Comparison of ENCODE assay signal across 1 cellular context in the genomic region with DNA sequence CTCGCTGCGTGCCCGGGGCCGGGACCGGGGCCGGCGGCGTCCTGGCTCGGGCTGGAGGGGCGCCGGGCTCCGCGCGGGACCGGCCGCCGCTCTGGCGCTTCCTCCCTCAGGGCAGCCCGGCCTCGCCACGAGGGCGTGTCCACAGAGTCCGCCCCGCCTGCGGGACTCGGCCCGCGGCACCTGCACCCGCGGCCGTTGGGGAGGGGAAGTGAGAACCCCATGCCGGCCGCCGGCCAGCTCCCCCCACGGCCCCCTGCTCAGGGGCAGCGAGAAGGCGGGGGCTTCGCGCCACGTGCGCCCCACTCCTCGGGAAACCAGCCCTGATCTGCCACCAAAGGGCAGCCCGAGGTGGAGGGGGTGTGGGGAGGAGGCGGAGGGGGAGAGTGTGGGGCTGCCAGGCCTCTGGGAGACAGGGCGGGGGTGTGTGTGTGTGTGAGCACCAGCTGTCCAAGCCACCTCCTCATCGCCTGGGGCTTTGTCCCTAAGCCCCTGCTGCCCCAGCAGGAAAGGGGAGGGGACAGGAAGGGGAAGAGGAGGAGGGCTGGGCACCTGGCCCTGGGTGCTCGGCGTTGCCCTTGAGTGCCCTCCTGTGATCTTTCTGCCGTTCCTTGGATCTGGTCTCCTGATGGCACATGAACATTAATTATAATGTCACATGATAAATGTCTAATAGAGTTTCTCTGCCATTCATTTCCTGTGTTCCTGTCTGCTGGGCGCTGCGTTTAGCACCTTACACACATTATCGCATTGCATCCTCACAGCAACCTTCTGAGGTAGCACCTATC.
TF ChIP-seq lines count a peak whose summit lies in the region.

A gene with protein sequence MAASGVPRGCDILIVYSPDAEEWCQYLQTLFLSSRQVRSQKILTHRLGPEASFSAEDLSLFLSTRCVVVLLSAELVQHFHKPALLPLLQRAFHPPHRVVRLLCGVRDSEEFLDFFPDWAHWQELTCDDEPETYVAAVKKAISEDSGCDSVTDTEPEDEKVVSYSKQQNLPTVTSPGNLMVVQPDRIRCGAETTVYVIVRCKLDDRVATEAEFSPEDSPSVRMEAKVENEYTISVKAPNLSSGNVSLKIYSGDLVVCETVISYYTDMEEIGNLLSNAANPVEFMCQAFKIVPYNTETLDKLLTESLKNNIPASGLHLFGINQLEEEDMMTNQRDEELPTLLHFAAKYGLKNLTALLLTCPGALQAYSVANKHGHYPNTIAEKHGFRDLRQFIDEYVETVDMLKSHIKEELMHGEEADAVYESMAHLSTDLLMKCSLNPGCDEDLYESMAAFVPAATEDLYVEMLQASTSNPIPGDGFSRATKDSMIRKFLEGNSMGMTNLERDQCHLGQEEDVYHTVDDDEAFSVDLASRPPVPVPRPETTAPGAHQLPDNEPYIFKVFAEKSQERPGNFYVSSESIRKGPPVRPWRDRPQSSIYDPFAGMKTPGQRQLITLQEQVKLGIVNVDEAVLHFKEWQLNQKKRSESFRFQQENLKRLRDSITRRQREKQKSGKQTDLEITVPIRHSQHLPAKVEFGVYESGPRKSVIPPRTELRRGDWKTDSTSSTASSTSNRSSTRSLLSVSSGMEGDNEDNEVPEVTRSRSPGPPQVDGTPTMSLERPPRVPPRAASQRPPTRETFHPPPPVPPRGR (minus strand): TSS at position 93 of the 785 bp plus-strand sequence. CDS start 120 bp downstream, outside the sequence.

TF ChIP-seq in HepG2, 621 proteins besides CTCF, POLR2A, EP300 and RAD21 (continued from another document and continues in another):
- TF ChIP-seq, protein P1, sequence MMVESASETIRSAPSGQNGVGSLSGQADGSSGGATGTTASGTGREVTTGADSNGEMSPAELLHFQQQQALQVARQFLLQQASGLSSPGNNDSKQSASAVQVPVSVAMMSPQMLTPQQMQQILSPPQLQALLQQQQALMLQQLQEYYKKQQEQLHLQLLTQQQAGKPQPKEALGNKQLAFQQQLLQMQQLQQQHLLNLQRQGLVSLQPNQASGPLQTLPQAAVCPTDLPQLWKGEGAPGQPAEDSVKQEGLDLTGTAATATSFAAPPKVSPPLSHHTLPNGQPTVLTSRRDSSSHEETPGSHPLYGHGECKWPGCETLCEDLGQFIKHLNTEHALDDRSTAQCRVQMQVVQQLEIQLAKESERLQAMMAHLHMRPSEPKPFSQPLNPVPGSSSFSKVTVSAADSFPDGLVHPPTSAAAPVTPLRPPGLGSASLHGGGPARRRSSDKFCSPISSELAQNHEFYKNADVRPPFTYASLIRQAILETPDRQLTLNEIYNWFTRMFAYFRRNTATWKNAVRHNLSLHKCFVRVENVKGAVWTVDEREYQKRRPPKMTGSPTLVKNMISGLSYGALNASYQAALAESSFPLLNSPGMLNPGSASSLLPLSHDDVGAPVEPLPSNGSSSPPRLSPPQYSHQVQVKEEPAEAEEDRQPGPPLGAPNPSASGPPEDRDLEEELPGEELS (CRISPR knock-in tag; IDR thresholded peaks at IDR 0.05), result peak; percentile 34; the same call in 1 of the 2 replicates
- TF ChIP-seq ZNF703 (CRISPR knock-in tag; IDR thresholded peaks at IDR 0.05; ENCODE audit: borderline replicate concordance) (0 out of 2 replicates have a peak, but pooled peaks have one; percentile 18), ETV5 (CRISPR knock-in tag; IDR thresholded peaks at IDR 0.05; ENCODE audit: borderline replicate concordance) (peak; percentile 40; the same call in 1 of the 2 replicates), ZNF782 (CRISPR knock-in tag; IDR thresholded peaks at IDR 0.05; ENCODE audit: borderline replicate concordance) (no peak), DMAP1 (CRISPR knock-in tag; IDR thresholded peaks at IDR 0.05) (no peak), SAP130 (CRISPR knock-in tag; IDR thresholded peaks at IDR 0.05; ENCODE audit: low read depth) (peak; percentile 26; the same call in 1 of the 2 replicates), ZNF292 (CRISPR knock-in tag; IDR thresholded peaks at IDR 0.05; ENCODE audit: borderline replicate concordance, low read depth) (0 out of 2 replicates have a peak, but pooled peaks have one; percentile 23), FOXA3 (CRISPR knock-in tag; IDR thresholded peaks at IDR 0.05) (no peak), GABPB1 (CRISPR knock-in tag; IDR thresholded peaks at IDR 0.05) (peak; percentile 63), ZNF678 (CRISPR knock-in tag; IDR thresholded peaks at IDR 0.05) (no peak), KDM2A (CRISPR knock-in tag; IDR thresholded peaks at IDR 0.05; ENCODE audit: borderline replicate concordance, low read depth) (peak; percentile 24; the same call in 1 of the 2 replicates), RBFOX2 (IDR thresholded peaks at IDR 0.05; ENCODE audit: low read depth, low read length) (0 out of 2 replicates have a peak, but pooled peaks have one; percentile 28), GZF1 (CRISPR knock-in tag; IDR thresholded peaks at IDR 0.05) (0 out of 2 replicates have a peak, but pooled peaks have one; percentile 19), SALL2 (CRISPR knock-in tag; IDR thresholded peaks at IDR 0.05) (peak; percentile 58; the same call in 1 of the 2 replicates), MEIS2 (CRISPR knock-in tag; IDR thresholded peaks at IDR 0.05) (peak; percentile 38; the same call in 1 of the 2 replicates), HNRNPL (IDR thresholded peaks at IDR 0.05; ENCODE audit: low read depth, low read length) (0 out of 2 replicates have a peak, but pooled peaks have one; percentile 33), STAG1 (CRISPR knock-in tag; IDR thresholded peaks at IDR 0.05) (no peak), HDAC1 (CRISPR knock-in tag; IDR thresholded peaks at IDR 0.05) (0 out of 2 replicates have a peak, but pooled peaks have one; percentile 5), ZNF674 (CRISPR knock-in tag; IDR thresholded peaks at IDR 0.05; ENCODE audit: low read depth) (no peak), ZNF557 (CRISPR knock-in tag; IDR thresholded peaks at IDR 0.05) (no peak), ZFY (CRISPR knock-in tag; IDR thresholded peaks at IDR 0.05) (peak; percentile 37; the same call in 1 of the 2 replicates), ZNF607 (CRISPR knock-in tag; IDR thresholded peaks at IDR 0.05; ENCODE audit: borderline replicate concordance) (peak; percentile 21; the same call in 1 of the 2 replicates), NFE2 (CRISPR knock-in tag; IDR thresholded peaks at IDR 0.05) (no peak), ZMYM3 (CRISPR knock-in tag; IDR thresholded peaks at IDR 0.05) (0 out of 2 replicates have a peak, but pooled peaks have one; percentile 23), SP5 (CRISPR knock-in tag; IDR thresholded peaks at IDR 0.05; ENCODE audit: borderline replicate concordance, low read depth) (peak; percentile 17; the same call in 1 of the 2 replicates), ZNF263 (CRISPR knock-in tag; IDR thresholded peaks at IDR 0.05) (peak; percentile 10; the same call in 1 of the 2 replicates)
- TF ChIP-seq, protein P2, sequence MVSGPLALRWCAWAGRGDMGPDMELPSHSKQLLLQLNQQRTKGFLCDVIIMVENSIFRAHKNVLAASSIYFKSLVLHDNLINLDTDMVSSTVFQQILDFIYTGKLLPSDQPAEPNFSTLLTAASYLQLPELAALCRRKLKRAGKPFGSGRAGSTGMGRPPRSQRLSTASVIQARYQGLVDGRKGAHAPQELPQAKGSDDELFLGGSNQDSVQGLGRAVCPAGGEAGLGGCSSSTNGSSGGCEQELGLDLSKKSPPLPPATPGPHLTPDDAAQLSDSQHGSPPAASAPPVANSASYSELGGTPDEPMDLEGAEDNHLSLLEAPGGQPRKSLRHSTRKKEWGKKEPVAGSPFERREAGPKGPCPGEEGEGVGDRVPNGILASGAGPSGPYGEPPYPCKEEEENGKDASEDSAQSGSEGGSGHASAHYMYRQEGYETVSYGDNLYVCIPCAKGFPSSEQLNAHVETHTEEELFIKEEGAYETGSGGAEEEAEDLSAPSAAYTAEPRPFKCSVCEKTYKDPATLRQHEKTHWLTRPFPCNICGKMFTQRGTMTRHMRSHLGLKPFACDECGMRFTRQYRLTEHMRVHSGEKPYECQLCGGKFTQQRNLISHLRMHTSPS (CRISPR knock-in tag; IDR thresholded peaks at IDR 0.05; ENCODE audit: low read depth), result 0 out of 2 replicates have a peak, but pooled peaks have one; percentile 53
- TF ChIP-seq, protein P3, sequence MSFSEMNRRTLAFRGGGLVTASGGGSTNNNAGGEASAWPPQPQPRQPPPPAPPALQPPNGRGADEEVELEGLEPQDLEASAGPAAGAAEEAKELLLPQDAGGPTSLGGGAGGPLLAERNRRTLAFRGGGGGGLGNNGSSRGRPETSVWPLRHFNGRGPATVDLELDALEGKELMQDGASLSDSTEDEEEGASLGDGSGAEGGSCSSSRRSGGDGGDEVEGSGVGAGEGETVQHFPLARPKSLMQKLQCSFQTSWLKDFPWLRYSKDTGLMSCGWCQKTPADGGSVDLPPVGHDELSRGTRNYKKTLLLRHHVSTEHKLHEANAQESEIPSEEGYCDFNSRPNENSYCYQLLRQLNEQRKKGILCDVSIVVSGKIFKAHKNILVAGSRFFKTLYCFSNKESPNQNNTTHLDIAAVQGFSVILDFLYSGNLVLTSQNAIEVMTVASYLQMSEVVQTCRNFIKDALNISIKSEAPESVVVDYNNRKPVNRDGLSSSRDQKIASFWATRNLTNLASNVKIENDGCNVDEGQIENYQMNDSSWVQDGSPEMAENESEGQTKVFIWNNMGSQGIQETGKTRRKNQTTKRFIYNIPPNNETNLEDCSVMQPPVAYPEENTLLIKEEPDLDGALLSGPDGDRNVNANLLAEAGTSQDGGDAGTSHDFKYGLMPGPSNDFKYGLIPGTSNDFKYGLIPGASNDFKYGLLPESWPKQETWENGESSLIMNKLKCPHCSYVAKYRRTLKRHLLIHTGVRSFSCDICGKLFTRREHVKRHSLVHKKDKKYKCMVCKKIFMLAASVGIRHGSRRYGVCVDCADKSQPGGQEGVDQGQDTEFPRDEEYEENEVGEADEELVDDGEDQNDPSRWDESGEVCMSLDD (CRISPR knock-in tag; IDR thresholded peaks at IDR 0.05; ENCODE audit: borderline replicate concordance), result 0 out of 2 replicates have a peak, but pooled peaks have one; percentile 42
- TF ChIP-seq, protein P4, sequence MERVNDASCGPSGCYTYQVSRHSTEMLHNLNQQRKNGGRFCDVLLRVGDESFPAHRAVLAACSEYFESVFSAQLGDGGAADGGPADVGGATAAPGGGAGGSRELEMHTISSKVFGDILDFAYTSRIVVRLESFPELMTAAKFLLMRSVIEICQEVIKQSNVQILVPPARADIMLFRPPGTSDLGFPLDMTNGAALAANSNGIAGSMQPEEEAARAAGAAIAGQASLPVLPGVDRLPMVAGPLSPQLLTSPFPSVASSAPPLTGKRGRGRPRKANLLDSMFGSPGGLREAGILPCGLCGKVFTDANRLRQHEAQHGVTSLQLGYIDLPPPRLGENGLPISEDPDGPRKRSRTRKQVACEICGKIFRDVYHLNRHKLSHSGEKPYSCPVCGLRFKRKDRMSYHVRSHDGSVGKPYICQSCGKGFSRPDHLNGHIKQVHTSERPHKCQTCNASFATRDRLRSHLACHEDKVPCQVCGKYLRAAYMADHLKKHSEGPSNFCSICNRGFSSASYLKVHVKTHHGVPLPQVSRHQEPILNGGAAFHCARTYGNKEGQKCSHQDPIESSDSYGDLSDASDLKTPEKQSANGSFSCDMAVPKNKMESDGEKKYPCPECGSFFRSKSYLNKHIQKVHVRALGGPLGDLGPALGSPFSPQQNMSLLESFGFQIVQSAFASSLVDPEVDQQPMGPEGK (CRISPR knock-in tag; IDR thresholded peaks at IDR 0.05), result peak; percentile 67; the same call in 1 of the 2 replicates
- TF ChIP-seq, protein P5, sequence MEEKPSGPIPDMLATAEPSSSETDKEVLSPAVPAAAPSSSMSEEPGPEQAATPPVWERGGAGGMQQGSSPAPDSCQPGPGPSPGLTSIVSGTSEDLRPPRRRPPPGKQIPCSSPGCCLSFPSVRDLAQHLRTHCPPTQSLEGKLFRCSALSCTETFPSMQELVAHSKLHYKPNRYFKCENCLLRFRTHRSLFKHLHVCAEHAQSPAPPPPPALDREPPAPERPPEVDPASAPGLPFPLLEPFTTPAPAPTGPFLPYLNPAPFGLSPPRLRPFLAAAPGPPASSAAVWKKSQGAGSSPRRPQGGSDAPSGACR (CRISPR knock-in tag; IDR thresholded peaks at IDR 0.05), result peak; percentile 65; the same call in 1 of the 2 replicates
- TF ChIP-seq, protein P6, sequence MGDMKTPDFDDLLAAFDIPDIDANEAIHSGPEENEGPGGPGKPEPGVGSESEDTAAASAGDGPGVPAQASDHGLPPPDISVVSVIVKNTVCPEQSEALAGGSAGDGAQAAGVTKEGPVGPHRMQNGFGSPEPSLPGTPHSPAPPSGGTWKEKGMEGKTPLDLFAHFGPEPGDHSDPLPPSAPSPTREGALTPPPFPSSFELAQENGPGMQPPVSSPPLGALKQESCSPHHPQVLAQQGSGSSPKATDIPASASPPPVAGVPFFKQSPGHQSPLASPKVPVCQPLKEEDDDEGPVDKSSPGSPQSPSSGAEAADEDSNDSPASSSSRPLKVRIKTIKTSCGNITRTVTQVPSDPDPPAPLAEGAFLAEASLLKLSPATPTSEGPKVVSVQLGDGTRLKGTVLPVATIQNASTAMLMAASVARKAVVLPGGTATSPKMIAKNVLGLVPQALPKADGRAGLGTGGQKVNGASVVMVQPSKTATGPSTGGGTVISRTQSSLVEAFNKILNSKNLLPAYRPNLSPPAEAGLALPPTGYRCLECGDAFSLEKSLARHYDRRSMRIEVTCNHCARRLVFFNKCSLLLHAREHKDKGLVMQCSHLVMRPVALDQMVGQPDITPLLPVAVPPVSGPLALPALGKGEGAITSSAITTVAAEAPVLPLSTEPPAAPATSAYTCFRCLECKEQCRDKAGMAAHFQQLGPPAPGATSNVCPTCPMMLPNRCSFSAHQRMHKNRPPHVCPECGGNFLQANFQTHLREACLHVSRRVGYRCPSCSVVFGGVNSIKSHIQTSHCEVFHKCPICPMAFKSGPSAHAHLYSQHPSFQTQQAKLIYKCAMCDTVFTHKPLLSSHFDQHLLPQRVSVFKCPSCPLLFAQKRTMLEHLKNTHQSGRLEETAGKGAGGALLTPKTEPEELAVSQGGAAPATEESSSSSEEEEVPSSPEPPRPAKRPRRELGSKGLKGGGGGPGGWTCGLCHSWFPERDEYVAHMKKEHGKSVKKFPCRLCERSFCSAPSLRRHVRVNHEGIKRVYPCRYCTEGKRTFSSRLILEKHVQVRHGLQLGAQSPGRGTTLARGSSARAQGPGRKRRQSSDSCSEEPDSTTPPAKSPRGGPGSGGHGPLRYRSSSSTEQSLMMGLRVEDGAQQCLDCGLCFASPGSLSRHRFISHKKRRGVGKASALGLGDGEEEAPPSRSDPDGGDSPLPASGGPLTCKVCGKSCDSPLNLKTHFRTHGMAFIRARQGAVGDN (CRISPR knock-in tag; IDR thresholded peaks at IDR 0.05), result peak; percentile 82
- TF ChIP-seq, protein P7, sequence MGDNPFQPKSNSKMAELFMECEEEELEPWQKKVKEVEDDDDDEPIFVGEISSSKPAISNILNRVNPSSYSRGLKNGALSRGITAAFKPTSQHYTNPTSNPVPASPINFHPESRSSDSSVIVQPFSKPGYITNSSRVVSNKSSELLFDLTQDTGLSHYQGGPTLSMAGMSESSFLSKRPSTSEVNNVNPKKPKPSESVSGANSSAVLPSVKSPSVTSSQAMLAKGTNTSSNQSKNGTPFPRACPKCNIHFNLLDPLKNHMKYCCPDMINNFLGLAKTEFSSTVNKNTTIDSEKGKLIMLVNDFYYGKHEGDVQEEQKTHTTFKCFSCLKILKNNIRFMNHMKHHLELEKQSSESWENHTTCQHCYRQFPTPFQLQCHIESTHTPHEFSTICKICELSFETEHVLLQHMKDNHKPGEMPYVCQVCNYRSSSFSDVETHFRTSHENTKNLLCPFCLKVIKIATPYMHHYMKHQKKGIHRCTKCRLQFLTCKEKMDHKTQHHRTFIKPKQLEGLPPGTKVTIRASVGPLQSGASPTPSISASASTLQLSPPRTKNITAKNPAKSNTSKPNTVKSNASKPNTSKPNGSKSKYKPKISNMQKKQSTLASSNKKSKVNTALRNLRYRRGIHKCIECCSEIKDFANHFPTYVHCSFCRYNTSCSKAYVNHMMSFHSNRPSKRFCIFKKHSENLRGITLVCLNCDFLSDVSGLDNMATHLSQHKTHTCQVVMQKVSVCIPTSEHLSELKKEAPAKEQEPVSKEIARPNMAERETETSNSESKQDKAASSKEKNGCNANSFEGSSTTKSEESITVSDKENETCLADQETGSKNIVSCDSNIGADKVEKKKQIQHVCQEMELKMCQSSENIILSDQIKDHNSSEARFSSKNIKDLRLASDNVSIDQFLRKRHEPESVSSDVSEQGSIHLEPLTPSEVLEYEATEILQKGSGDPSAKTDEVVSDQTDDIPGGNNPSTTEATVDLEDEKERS (CRISPR knock-in tag; IDR thresholded peaks at IDR 0.05), result 0 out of 2 replicates have a peak, but pooled peaks have one; percentile 29
